In genomic region chr20:47319517-47320252, GRCh38 we compare ENCODE assay signal across 8 cellular contexts. TPM values are rescaled to one million over a fixed set of nuclear protein-coding genes. Genes with fewer than 3 reads are reported as not detected.
A peak's percentile ranks its signal among the peaks of the same experiment; 100 is the strongest.
DNase-seq lines count a peak whose midpoint lies in the region; FAIRE-seq and TF ChIP-seq lines count a peak whose summit lies in the region.

No MANE protein-coding gene starts in this region.

- DNase-seq in NCI-H187 (lab: John Stamatoyannopoulos, UW) (peak; percentile 21 to 67), NCI-H187 treated with DMSO at 0.1 percent for 48 hours (lab: John Stamatoyannopoulos, UW) (no peak), PC-9 (peak; percentile 89 to 92), H1 (ENCODE audit: low read depth in 1 of 2, low spot score in 2 of 2) (peak; percentile 73 to 93), mesothelial cell of epicardium (ENCODE audit: low spot score in 2 of 2, unreplicated experiment in 2 of 2) (peak; percentile 55 to 78), transverse colon (peak; percentile 73), 8988T (no peak), HTR-8/SVneo (ENCODE audit: insufficient read length, low spot score) (no peak)

- peak; percentile 12 to 22; a peak in 3 of 4 replicates for TF ChIP-seq RAD21 in H1 (IDR thresholded peaks at IDR 0.05 in 1 of 2, conservative IDR thresholded peaks at IDR 0.05 in 1 of 2; ENCODE audit: low read depth in 2 of 2, low read length in 2 of 2)

- H3K23me2 ChIP-seq in H1 (ENCODE audit: low read depth, low read length), result peaks cover 12% of the 10 kb centered on the region

- H4K91ac ChIP-seq in H1 (replicated peaks; ENCODE audit: insufficient read length, low read length), result peak overlapping the region; percentile 96

- H3K27ac Mint-ChIP-seq in mesothelial cell of epicardium, result peak overlapping the region; percentile 100

- peak overlapping the region; percentile 49 for H4K5ac ChIP-seq in H1 (ENCODE audit: insufficient read length, low read depth, low read length)

- H3F3A ChIP-seq in PC-9 (ENCODE audit: insufficient read depth, low read depth), result peaks cover 90% of the 10 kb centered on the region

- peak overlapping the region; percentile 95 for H2AK5ac ChIP-seq in H1 (ENCODE audit: low read depth, low read length)

- no TSS peak for BruUV-seq in PC-9 (replicated peaks; lab: Mats Ljungman, UMichigan)

- H4K8ac ChIP-seq in H1 (ENCODE audit: extremely low read depth, insufficient read depth, low read length), result peak overlapping the region; percentile 94; the same call in 1 of the 2 replicates

- peak overlapping the region; percentile 97 for H3K18ac ChIP-seq in H1 (ENCODE audit: extremely low read depth, low read length)

- H3K27ac ChIP-seq in PC-9, result peak overlapping the region; percentile 97
- peak overlapping the region; percentile 97 for H3K27ac ChIP-seq in H1 (ENCODE audit: low read depth, low read length)
- H3K27ac ChIP-seq in transverse colon, result peak overlapping the region; percentile 93 to 97 (median 96)

- H3K56ac ChIP-seq in H1 (replicated peaks; ENCODE audit: insufficient read length, low read depth, low read length), result peak overlapping the region; percentile 77

- H3K36me3 ChIP-seq in PC-9 (ENCODE audit: low read depth) (peaks cover 2% of the 10 kb centered on the region; the same call in 1 of the 2 replicates), H1 (ENCODE audit: control insufficient read depth in 2 of 4, insufficient read depth in 4 of 4, low read length in 3 of 4) (no peaks in the 10 kb centered on the region), transverse colon (no peaks in the 10 kb centered on the region)

- H3K27me3 Mint-ChIP-seq in mesothelial cell of epicardium (ENCODE audit: low read depth), result no peaks in the 10 kb centered on the region

- peak overlapping the region; percentile 98 for H2BK20ac ChIP-seq in H1 (ENCODE audit: low read length)

- no peaks in the 10 kb centered on the region for H3K9me3 Mint-ChIP-seq in mesothelial cell of epicardium

- H2BK15ac ChIP-seq in H1 (ENCODE audit: low read length), result peak overlapping the region; percentile 63; the same call in 1 of the 2 replicates

- H4K20me1 ChIP-seq in PC-9 (ENCODE audit: insufficient read depth) (no peaks in the 10 kb centered on the region), H1 (replicated peaks in 1 of 2; ENCODE audit: control insufficient read depth in 1 of 2, insufficient read depth in 2 of 2, low read length in 2 of 2) (no peaks in the 10 kb centered on the region)

- peak overlapping the region; percentile 15 for H3K4ac ChIP-seq in H1 (replicated peaks; ENCODE audit: insufficient read length, low read depth, low read length)

- H3K27me3 ChIP-seq in PC-9 (ENCODE audit: insufficient read depth, low read depth) (no peaks in the 10 kb centered on the region), H1 (replicated peaks in 1 of 4; ENCODE audit: control insufficient read depth in 3 of 4, extremely low read depth in 1 of 4, insufficient read depth in 3 of 4, low read length in 3 of 4) (no peaks in the 10 kb centered on the region), transverse colon (no peaks in the 10 kb centered on the region)

- POLR2A ChIA-PET in PC-9 (lab: Charles Lee; ENCODE audit: unreplicated experiment), result interaction anchor here (0.5 to 0.7 kb wide), 3 partner anchors 29 to 39 kb away, joined by 3 to 6 read pairs (median 4); no protein-coding TSS in a partner anchor
- POLR2A ChIA-PET in H1 (lab: Charles Lee; ENCODE audit: partially characterized antibody), result interaction anchor here (0.6 to 31.3 kb wide), 12 partner anchors 9 to 94 kb away, joined by 3 to 1191 read pairs (median 12); partner anchors contain the start of gene ZMYND8

- H3K9me2 ChIP-seq in PC-9 (ENCODE audit: insufficient read depth), result no peaks in the 10 kb centered on the region

- H2BK5ac ChIP-seq in H1 (ENCODE audit: low read depth, low read length), result peak overlapping the region; percentile 100

- peak overlapping the region; percentile 81 to 91 (median 86) for H3K9ac ChIP-seq in H1 (replicated peaks in 1 of 4; ENCODE audit: extremely low read depth in 1 of 4, low read depth in 3 of 4, low read length in 3 of 4)

- H3K9me3 ChIP-seq in PC-9 (ENCODE audit: insufficient read depth, low read depth), result no peaks in the 10 kb centered on the region
- H3K9me3 ChIP-seq in H1 (ENCODE audit: insufficient read depth in 2 of 2, low read depth in 1 of 2, low read length in 1 of 2), result no peaks in the 10 kb centered on the region
- no peaks in the 10 kb centered on the region for H3K9me3 ChIP-seq in transverse colon

- TF ChIP-seq EP300 in H1 (IDR thresholded peaks at IDR 0.05; ENCODE audit: borderline replicate concordance in 1 of 2, low read depth in 2 of 2, low read length in 2 of 2), result peak; percentile 58 to 98
- no peak for TF ChIP-seq EP300 in transverse colon (IDR thresholded peaks at IDR 0.05; ENCODE audit: low read depth)

- H3K4me2 ChIP-seq in PC-9 (peak overlapping the region; percentile 90), H1 (ENCODE audit: insufficient read depth in 1 of 2, low read depth in 2 of 2, low read length in 2 of 2) (peak overlapping the region; percentile 72 to 99)

- TF ChIP-seq CTCF in PC-9 (conservative IDR thresholded peaks at IDR 0.05) (no peak), H1 (IDR thresholded peaks at IDR 0.05; ENCODE audit: control extremely low read depth in 1 of 3, insufficient read depth in 1 of 3, low read depth in 1 of 3, low read length in 3 of 3) (no peak), mesothelial cell of epicardium (IDR thresholded peaks at IDR 0.05; ENCODE audit: unreplicated experiment) (no peak), transverse colon (IDR thresholded peaks at IDR 0.05) (no peak)

- H3K4me3 Mint-ChIP-seq in mesothelial cell of epicardium, result peak overlapping the region; percentile 21

- no peak overlapping the region for H3K14ac ChIP-seq in H1 (ENCODE audit: insufficient read length)

- WGBS in H1 (ENCODE audit: extremely low coverage in 1 of 2, insufficient coverage in 1 of 2, insufficient read length in 1 of 2, insufficient replicate concordance in 2 of 2, low coverage in 1 of 2, low lambda C conversion rate in 2 of 2, missing lambda C conversion rate in 1 of 2), 2 experiments, result 1% methylated on average over 17 of the region's 17 CpGs; no CpG with 5 or more reads in 1 of the 2 experiments
- 0 to 39% methylated on average over 2 to 17 of the region's 17 CpGs for WGBS in transverse colon (ENCODE audit: low coverage in 1 of 2), 2 donors

- CTCF ChIA-PET in PC-9 (lab: Charles Lee) (interaction anchor here (0.6 kb wide), 1 partner anchor 47 kb away, joined by 3 read pairs; no protein-coding TSS in a partner anchor), H1 (lab: Charles Lee; ENCODE audit: partially characterized antibody) (interaction anchor here (0.6 to 2.7 kb wide), 3 partner anchors 9 to 64 kb away, joined by 3 to 8 read pairs (median 3); no protein-coding TSS in a partner anchor)

- H3K23ac ChIP-seq in H1 (ENCODE audit: insufficient read length), result no peak overlapping the region

- H3K79me1 ChIP-seq in H1 (ENCODE audit: low read depth, low read length), result peaks cover 11% of the 10 kb centered on the region

- no peak for FAIRE-seq in H1 (lab: Jason Lieb, UNC)
- no peak for FAIRE-seq in HTR-8/SVneo (lab: Jason Lieb, UNC)

- in situ Hi-C loops in transverse colon (cut with MboI; ENCODE audit: low pct_ligation_motif_present in 1 of 4, low pct_unique_long_range_greater_than_20kb in 1 of 4, low sequenced_read_pairs in 3 of 4), result loop anchor here in 1 of 4 donors (10.0 kb wide), 1 partner anchor 45 kb away; no protein-coding TSS in a partner anchor

- H3K79me2 ChIP-seq in PC-9 (ENCODE audit: low read depth), result peaks cover 91% of the 10 kb centered on the region
- H3K79me2 ChIP-seq in H1 (ENCODE audit: control insufficient read depth in 1 of 2, insufficient read depth in 2 of 2, low read length in 2 of 2), result peaks cover 10 to 75% of the 10 kb centered on the region in 2 experiments

- peak overlapping the region; percentile 56; the same call in 1 of the 2 replicates for H3K4me3 ChIP-seq in PC-9
- peak overlapping the region; percentile 8 to 58 (median 32); a peak in 5 of 8 replicates for H3K4me3 ChIP-seq in H1 (ENCODE audit: extremely low read depth in 1 of 4, insufficient read depth in 2 of 4, low read depth in 3 of 4, low read length in 4 of 4)
- peak overlapping the region in 1 of 4 donors; percentile 21 for H3K4me3 ChIP-seq in transverse colon

- TF ChIP-seq POLR2A in H1 (IDR thresholded peaks at IDR 0.05; ENCODE audit: control extremely low read depth in 1 of 2, low read depth in 2 of 2, low read length in 2 of 2), result peak in 1 of 2 experiments; percentile 71; a peak in 2 of 3 replicates
- TF ChIP-seq POLR2A in transverse colon (IDR thresholded peaks at IDR 0.05), result no peak

- H2BK120ac ChIP-seq in H1 (replicated peaks; ENCODE audit: low read depth, low read length), result peak overlapping the region; percentile 99

- H3K4me1 ChIP-seq in PC-9 (replicated peaks; ENCODE audit: insufficient read depth), result peaks cover 95% of the 10 kb centered on the region
- H3K4me1 ChIP-seq in H1 (replicated peaks in 1 of 4; ENCODE audit: control insufficient read depth in 3 of 4, insufficient read depth in 4 of 4, low read length in 3 of 4), result peaks cover 53 to 72% (median 61%) of the 10 kb centered on the region in 4 experiments
- H3K4me1 ChIP-seq in transverse colon, result peaks cover 61 to 92% (median 70%) of the 10 kb centered on the region in 4 donors

- intact Hi-C loops in PC-9 (cut with micrococcal nuclease; ENCODE audit: unreplicated experiment) (loop anchor here (1.0 to 5.0 kb wide), 7 partner anchors 12 to 367 kb away; partner anchors contain the start of gene NCOA3), transverse colon (cut with DNase I; ENCODE audit: low total_unique reads) (loop anchor here (5.0 kb wide), 1 partner anchor 38 kb away; the partner anchor contains the start of gene ZMYND8)

- no peak overlapping the region for H2AFZ ChIP-seq in PC-9
- no peak overlapping the region for H2AFZ ChIP-seq in H1 (ENCODE audit: low read length)

- H3K4me1 Mint-ChIP-seq in mesothelial cell of epicardium, result peaks cover 75% of the 10 kb centered on the region

- H3K36me3 Mint-ChIP-seq in mesothelial cell of epicardium, result peaks cover 13% of the 10 kb centered on the region

- H2BK12ac ChIP-seq in H1 (ENCODE audit: low read depth, low read length), result peak overlapping the region; percentile 100

TF ChIP-seq in H1, 55 proteins besides CTCF, POLR2A, EP300 and RAD21 (continues in another document):
- 0 out of 2 replicates have a peak, but pooled peaks have one; percentile 46 for TF ChIP-seq TBP (IDR thresholded peaks at IDR 0.05; ENCODE audit: low read depth, low read length)

RNA-seq across cellular contexts. Expression of gene ZMYND8, which starts 36.8 kb away (rescaled TPM):
- total RNA-seq in PC-9 (2021) (72.3 and 107 TPM in 2 replicates), mesothelial cell of epicardium (119 to 120 TPM (median 119 TPM) in 3 replicates), transverse colon (10 to 100 TPM; 41.6 to 79.4 (median 60.7) TPM)
- 163 TPM in 2 replicates for total RNA-seq in H1 (2021; fragmentation: NEBNext Ultra II Directional; extraction: Animal tissue kit (Norgen Biotek cat#: 25700))
- polyA plus RNA-seq in H1 (2011; rRNA removed), result 50.5 and 58.5 TPM in 2 replicates
- 66.1 TPM for polyA plus RNA-seq in H1 (2011; cell fraction: cytosol; rRNA removed)
- 123 TPM for polyA plus RNA-seq in H1 (2011; cell fraction: nucleus; rRNA removed)
- 71.7 to 113 TPM (median 77.5 TPM) in 4 replicates for polyA plus RNA-seq in H1 (2012, experiment 1 of 2)
- polyA plus RNA-seq in H1 (2012, experiment 2 of 2), result 9.8 TPM
- polyA plus RNA-seq in H1 (2013, experiment 1 of 2), result 70.7 TPM
- 69.6 TPM for polyA plus RNA-seq in H1 (2013, experiment 2 of 2)
- 67.9 and 102 TPM in 2 replicates for polyA minus RNA-seq in H1 (2011; rRNA and poly(A)+ RNA removed)
- 53.2 TPM for polyA minus RNA-seq in H1 (2011; cell fraction: cytosol; rRNA and poly(A)+ RNA removed)
- 91.2 TPM for polyA minus RNA-seq in H1 (2011; cell fraction: nucleus; rRNA and poly(A)+ RNA removed)

Comparison
In these comparisons a context has a peak if more than half of its experiments do, and no peak if none do; other contexts are left out.
1. DNase-seq: peak in NCI-H187 (2 of 2), PC-9 (2 of 2), H1 (2 of 2), mesothelial cell of epicardium (2 of 2) and transverse colon (single experiment); none in NCI-H187 treated with DMSO at 0.1 percent for 48 hours (single experiment), 8988T (single experiment) and HTR-8/SVneo (single experiment).
2. Peak in every context shown above with its lines, with median percentiles within 50 percentile points of each other: H3K27ac ChIP-seq.